In genomic region chr7:139231513-139232376, GRCh38 we compare ENCODE assay signal across 8 cellular contexts. TPM values are rescaled to one million over a fixed set of nuclear protein-coding genes. Genes with fewer than 3 reads are reported as not detected.
A peak's percentile ranks its signal among the peaks of the same experiment; 100 is the strongest.
DNase-seq lines count a peak whose midpoint lies in the region; ATAC-seq and TF ChIP-seq lines count a peak whose summit lies in the region.

No MANE protein-coding gene starts in this region.

- H3K4me1 ChIP-seq in HUES64 (ENCODE audit: insufficient read depth, low read length), result peaks cover 6% of the 10 kb centered on the region; the same call in 1 of the 2 replicates
- peaks cover 0 to 25% (median 2%) of the 10 kb centered on the region in 4 donors for H3K4me1 ChIP-seq in right lobe of liver

- ATAC-seq in GM21515 (IDR thresholded peaks at IDR 0.05; ENCODE audit: unreplicated experiment) (peak; percentile 30), right lobe of liver (peak; percentile 1 to 55 (median 2))

- H3K4me3 ChIP-seq in HUES64 (ENCODE audit: low read length) (peak overlapping the region; percentile 85), WI38 (ENCODE audit: low read depth, low read length) (peak overlapping the region; percentile 88), right lobe of liver (peak overlapping the region; percentile 75 to 93 (median 89))

- TF ChIP-seq CTCF in WI38 (IDR thresholded peaks at IDR 0.05; ENCODE audit: low read depth, low read length), result no peak
- TF ChIP-seq CTCF in right lobe of liver (IDR thresholded peaks at IDR 0.05), result no peak

- intact Hi-C loops in right lobe of liver (cut with DNase I), result no loop called here

- H3K36me3 ChIP-seq in HUES64 (ENCODE audit: insufficient read depth, low read length) (peaks cover under 1% of the 10 kb centered on the region; the same call in 1 of the 2 replicates), right lobe of liver (no peaks in the 10 kb centered on the region)

- TF ChIP-seq POLR2A in right lobe of liver (IDR thresholded peaks at IDR 0.05), result no peak

- H3K27ac ChIP-seq in HUES64 (ENCODE audit: low read depth, low read length), result peak overlapping the region; percentile 72; the same call in 1 of the 2 replicates
- peak overlapping the region; percentile 97 for H3K27ac ChIP-seq in cingulate gyrus (ENCODE audit: low read depth, low read length)
- peak overlapping the region; percentile 80 to 84 (median 83) for H3K27ac ChIP-seq in right lobe of liver

- H3K9ac ChIP-seq in HUES64 (ENCODE audit: low read depth, low read length), result peak overlapping the region; percentile 76

- no peaks in the 10 kb centered on the region for H3K9me3 ChIP-seq in HUES64 (ENCODE audit: insufficient read depth, low read depth, low read length)
- no peaks in the 10 kb centered on the region for H3K9me3 ChIP-seq in right lobe of liver

- under 1% methylated on average over 100 of the region's 101 CpGs for WGBS in HUES64
- 0% methylated on average over 17 of the region's 101 CpGs for WGBS in right lobe of liver (ENCODE audit: insufficient coverage, low coverage, low lambda C conversion rate, missing lambda C conversion rate)

- peak; percentile 55 for DNase-seq in EL
- DNase-seq in right lobe of liver, result peak; percentile 42 to 66 (median 51)
- DNase-seq in stimulated activated CD8-positive, alpha-beta memory T cell treated with anti-CD3 and anti-CD28 coated beads, Interleukin-15, amount 100 ng/mL, for 1 hour (ENCODE audit: low read depth), result peak; percentile 1
- no peak for DNase-seq in GOT3 (lab: John Stamatoyannopoulos, UW)

- no peaks in the 10 kb centered on the region for H3K27me3 ChIP-seq in HUES64 (ENCODE audit: insufficient read depth, low read length)
- H3K27me3 ChIP-seq in right lobe of liver, result no peaks in the 10 kb centered on the region

RNA-seq across cellular contexts. Expression of gene UBN2, which starts 0.7 kb away (rescaled TPM):
- 7.4 TPM for polyA plus RNA-seq in HUES64 (2013, experiment 1 of 2)
- 7.4 TPM for polyA plus RNA-seq in HUES64 (2013, experiment 2 of 2)
- total RNA-seq in right lobe of liver, result 10 to 100 TPM in 1 of 6 experiments, 1 to 10 TPM in 5; 4.5 to 12.0 (median 8.1) TPM
